ENCODE assay signal across 9 cellular contexts in genomic region chr17:32265896-32266388, GRCh38. TPM values are rescaled to one million over a fixed set of nuclear protein-coding genes. Genes with fewer than 3 reads are reported as not detected.
DNase-seq lines count a peak whose midpoint lies in the region; ATAC-seq and TF ChIP-seq lines count a peak whose summit lies in the region.
"Had no signal": no experiment of that assay in that cellular context is flagged by ENCODE, and none has a peak within 500 bp of the region (broad histone marks: within the 10 kb centered on the region; RNA-seq: fewer than 3 reads in every experiment).

No MANE protein-coding gene starts in this region.

- H3K27me3 ChIP-seq in PC-9 (ENCODE audit: insufficient read depth, low read depth) = peaks cover 87% of the 10 kb centered on the region

- H3K27ac ChIP-seq in PC-9 = no peak overlapping the region

- H3K9me3 ChIP-seq in ES-I3 (ENCODE audit: control insufficient read depth, insufficient read depth, low read length) (no peaks in the 10 kb centered on the region), PC-9 (ENCODE audit: insufficient read depth, low read depth) (no peaks in the 10 kb centered on the region)

- BruUV-seq in PC-9 (replicated peaks; lab: Mats Ljungman, UMichigan) = no TSS peak

- no peaks in the 10 kb centered on the region for H3K79me2 ChIP-seq in PC-9 (ENCODE audit: low read depth)

- H3K9me2 ChIP-seq in PC-9 (ENCODE audit: insufficient read depth) = no peaks in the 10 kb centered on the region

- no peaks in the 10 kb centered on the region; the same call in 1 of the 2 replicates for H4K20me1 ChIP-seq in PC-9 (ENCODE audit: insufficient read depth)

- H3K4me3 ChIP-seq in PC-9 (no peak overlapping the region), fibroblast of mammary gland (ENCODE audit: control insufficient read depth, low read depth, low read length) (peak overlapping the region; percentile 19), retinal pigment epithelial cell (ENCODE audit: low read length) (peak overlapping the region; percentile 37)

- CTCF ChIA-PET in PC-9 (lab: Charles Lee) = no interaction called here

- H3K4me1 ChIP-seq in ES-I3 (ENCODE audit: insufficient read depth, low read length) (peaks cover 12% of the 10 kb centered on the region), PC-9 (replicated peaks; ENCODE audit: insufficient read depth) (no peaks in the 10 kb centered on the region)

- no peak overlapping the region for H2AFZ ChIP-seq in PC-9

- TF ChIP-seq CTCF in PC-9 (conservative IDR thresholded peaks at IDR 0.05) = no peak
- TF ChIP-seq CTCF in fibroblast of mammary gland (conservative IDR thresholded peaks at IDR 0.05; ENCODE audit: control insufficient read depth, insufficient read depth, low read depth, low read length) = no peak
- no peak for TF ChIP-seq CTCF in retinal pigment epithelial cell (conservative IDR thresholded peaks at IDR 0.05; ENCODE audit: low read depth, low read length)

- ATAC-seq in HG02763 (IDR thresholded peaks at IDR 0.05; ENCODE audit: unreplicated experiment) (no peak), HG03280 (IDR thresholded peaks at IDR 0.05; ENCODE audit: unreplicated experiment) (no peak)

- POLR2A ChIA-PET in PC-9 (lab: Charles Lee; ENCODE audit: unreplicated experiment) = no interaction called here

- H3F3A ChIP-seq in PC-9 (ENCODE audit: insufficient read depth, low read depth) = no peaks in the 10 kb centered on the region

- H3K9ac ChIP-seq in ES-I3 (ENCODE audit: low read depth, low read length) = peak overlapping the region; percentile 61; the same call in 1 of the 2 replicates

- H3K36me3 ChIP-seq in ES-I3 (ENCODE audit: insufficient read depth, low read length) (no peaks in the 10 kb centered on the region), PC-9 (ENCODE audit: low read depth) (no peaks in the 10 kb centered on the region)

- intact Hi-C loops in PC-9 (cut with micrococcal nuclease; ENCODE audit: unreplicated experiment) = no loop called here

- DNase-seq in PC-9 (no peak), fibroblast of mammary gland (ENCODE audit: low read depth) (no peak), retinal pigment epithelial cell (ENCODE audit: low read depth) (no peak), NCI-H82 (lab: John Stamatoyannopoulos, UW) (no peak)
- no peak for DNase-seq in stimulated activated CD8-positive, alpha-beta memory T cell treated with anti-CD3 and anti-CD28 coated beads, Interleukin-4, amount 100 ng/mL, for 48 hours
- DNase-seq: activated CD4-positive, alpha-beta T cell treated with anti-CD3 and anti-CD28 coated beads, Interleukin-2, amount 50 U/mL, for 4 hours had no signal

- H3K4me2 ChIP-seq in PC-9 = peak overlapping the region; percentile 51; the same call in 1 of the 2 replicates

RNA-seq across cellular contexts. Expression of gene RHBDL3, which starts 0.3 kb away (rescaled TPM):
- total RNA-seq in PC-9 (2021) = 0.25 TPM in 1 of 2 replicates, not detected in the other
